16 cellular contexts compared by ENCODE assay signal in genomic region chr12:63944586-63945228, GRCh38.
DNase-seq lines count a peak whose midpoint lies in the region; ATAC-seq lines count a peak whose summit lies in the region.
"Had no signal": no experiment of that assay in that cellular context is flagged by ENCODE, and none has a peak within 500 bp of the region (broad histone marks: within the 10 kb centered on the region; RNA-seq: fewer than 3 reads in every experiment).

No MANE protein-coding gene starts in this region.

- DNase-seq in NCI-H748 (lab: John Stamatoyannopoulos, UW; ENCODE audit: unreplicated experiment) (peak; percentile 6), NCI-H748 treated with DMSO at 0.1 percent for 48 hours (lab: John Stamatoyannopoulos, UW) (no peak), left colon (no peak), substantia nigra (lab: John Stamatoyannopoulos, UW) (peak in 7 of 49 donors; percentile 8 to 50 (median 34)), NCI-H526 (lab: John Stamatoyannopoulos, UW) (no peak), iPS-NIHi11 (ENCODE audit: low spot score) (no peak)
- DNase-seq: 8988T; activated B cell treated with CpG ODN at 0.5 μM for 24 hours; activated CD8-positive, alpha-beta memory T cell treated with anti-CD3 and anti-CD28 coated beads, Interleukin-2, amount 10 ng/mL, durations not matched to agents 7 days and 5 days; central memory CD4-positive, alpha-beta T cell; GF-D8; HCEC 1CT; NCI-H2029; stomach had no signal

- intact Hi-C loops in left colon (cut with DNase I, micrococcal nuclease): no loop called here

- H3K27ac ChIP-seq in angular gyrus (ENCODE audit: low read depth, low read length): peak overlapping the region; percentile 11
- H3K27ac ChIP-seq in substantia nigra (ENCODE audit: low read depth, low read length, poor library complexity, severe bottlenecking): peak overlapping the region; percentile 67
- H3K27ac ChIP-seq: stomach had no signal

- peak; percentile 25 for ATAC-seq in left colon
- ATAC-seq in GM18498 (IDR thresholded peaks at IDR 0.05; ENCODE audit: unreplicated experiment): no peak
- ATAC-seq: activated CD8-positive, alpha-beta memory T cell treated with anti-CD3 and anti-CD28 coated beads, Interleukin-2, amount 10 ng/mL, durations not matched to agents 7 days and 5 days had no signal
